8 cellular contexts compared by ENCODE assay signal in genomic region chr3:50617911-50618481, GRCh38. TPM values are rescaled to one million over a fixed set of nuclear protein-coding genes. Genes with fewer than 3 reads are reported as not detected.
A peak's percentile ranks its signal among the peaks of the same experiment; 100 is the strongest.
DNase-seq lines count a peak whose midpoint lies in the region; ATAC-seq, FAIRE-seq and TF ChIP-seq lines count a peak whose summit lies in the region.

No MANE protein-coding gene starts in this region.

- no peak for FAIRE-seq in GM19239 (lab: Jason Lieb, UNC)

- no peak for DNase-seq in T-helper 17 cell
- DNase-seq in fibroblast of pulmonary artery (ENCODE audit: low read depth), result no peak
- DNase-seq in progenitor cell of endocrine pancreas (ENCODE audit: low spot score, unreplicated experiment), result no peak
- no peak for DNase-seq in GM19239 (ENCODE audit: insufficient read length, low spot score)

- H3K4me3 Mint-ChIP-seq in T-helper 17 cell, result peak overlapping the region; percentile 97
- H3K4me3 Mint-ChIP-seq in progenitor cell of endocrine pancreas (ENCODE audit: low read depth), result peak overlapping the region; percentile 84

- no peaks in the 10 kb centered on the region for H3K9me3 ChIP-seq in T-helper 17 cell (ENCODE audit: control insufficient read depth, low read length, poor library complexity, severe bottlenecking)

- no peaks in the 10 kb centered on the region for H3K9me3 Mint-ChIP-seq in progenitor cell of endocrine pancreas (ENCODE audit: low read depth)

- H3K4me3 ChIP-seq in GM08714 (ENCODE audit: low read length), result peak overlapping the region; percentile 87; the same call in 1 of the 2 replicates
- peak overlapping the region; percentile 80 for H3K4me3 ChIP-seq in fibroblast of pulmonary artery (replicated peaks; ENCODE audit: low read depth, low read length)

- H3K27ac Mint-ChIP-seq in T-helper 17 cell (peak overlapping the region; percentile 91), progenitor cell of endocrine pancreas (peak overlapping the region; percentile 77)

- peaks cover 56% of the 10 kb centered on the region for H3K4me1 Mint-ChIP-seq in T-helper 17 cell
- H3K4me1 Mint-ChIP-seq in progenitor cell of endocrine pancreas (ENCODE audit: low read depth), result peaks cover 10% of the 10 kb centered on the region

- ATAC-seq in T-helper 17 cell (no peak), GM19463 (IDR thresholded peaks at IDR 0.05; ENCODE audit: unreplicated experiment) (no peak), GM19452 (IDR thresholded peaks at IDR 0.05; ENCODE audit: unreplicated experiment) (no peak), GM21390 (IDR thresholded peaks at IDR 0.05; ENCODE audit: unreplicated experiment) (no peak)

- no peaks in the 10 kb centered on the region for H3K27me3 Mint-ChIP-seq in T-helper 17 cell
- H3K27me3 Mint-ChIP-seq in progenitor cell of endocrine pancreas, result peaks cover 8% of the 10 kb centered on the region

- H3K36me3 Mint-ChIP-seq in T-helper 17 cell (ENCODE audit: low read depth) (peaks cover 2% of the 10 kb centered on the region), progenitor cell of endocrine pancreas (ENCODE audit: insufficient read depth) (no peaks in the 10 kb centered on the region)

- no peak for TF ChIP-seq CTCF in fibroblast of pulmonary artery (IDR thresholded peaks at IDR 0.05; ENCODE audit: low read length, missing control alignments)
- TF ChIP-seq CTCF in progenitor cell of endocrine pancreas (IDR thresholded peaks at IDR 0.05; ENCODE audit: unreplicated experiment), result no peak

RNA-seq across cellular contexts. Expression of gene MAPKAPK3, which starts 1.0 kb away (rescaled TPM):
- total RNA-seq in T-helper 17 cell (10 to 100 TPM; 44.7 to 49.2 TPM), progenitor cell of endocrine pancreas (40.8 and 42.6 TPM in 2 replicates)

RNA-seq across cellular contexts. Expression of gene CISH, which starts 6.4 kb away (rescaled TPM):
- 10 to 100 TPM; 28.3 to 63.4 TPM for total RNA-seq in T-helper 17 cell
- 4.9 and 5.2 TPM in 2 replicates for total RNA-seq in progenitor cell of endocrine pancreas

RNA-seq across cellular contexts. Expression of gene HEMK1, which starts 48.7 kb away (rescaled TPM):
- total RNA-seq in T-helper 17 cell, result 10 to 100 TPM; 22.7 to 25.1 TPM
- 23.0 and 23.7 TPM in 2 replicates for total RNA-seq in progenitor cell of endocrine pancreas

RNA-seq across cellular contexts. Expression of gene C3orf18, which starts 50.4 kb away (rescaled TPM):
- total RNA-seq in T-helper 17 cell (10 to 100 TPM; 15.0 to 17.1 TPM), progenitor cell of endocrine pancreas (12.0 and 12.5 TPM in 2 replicates)

RNA-seq across cellular contexts. Expression of gene DOCK3, which starts 56.7 kb away (rescaled TPM):
- 1 to 10 TPM; 1.9 to 3.2 TPM for total RNA-seq in T-helper 17 cell
- total RNA-seq in progenitor cell of endocrine pancreas, result 10.0 and 10.6 TPM in 2 replicates
